ENCODE assay signal across 13 cellular contexts in genomic region chr6:40148882-40149573, GRCh38.
DNase-seq lines count a peak whose midpoint lies in the region; ATAC-seq and TF ChIP-seq lines count a peak whose summit lies in the region.
"Had no signal": no experiment of that assay in that cellular context is flagged by ENCODE, and none has a peak within 500 bp of the region (broad histone marks: within the 10 kb centered on the region; RNA-seq: fewer than 3 reads in every experiment).

No MANE protein-coding gene starts in this region.

- intact Hi-C loops in Right ventricle myocardium inferior (cut with DNase I) = no loop called here

- no peaks in the 10 kb centered on the region for H3K9me3 Mint-ChIP-seq in osteocyte (ENCODE audit: unreplicated experiment)
- H3K9me3 Mint-ChIP-seq: activated naive CD4-positive, alpha-beta T cell treated with anti-CD3 and anti-CD28 coated beads for 36 hours had no signal

- no peak overlapping the region for H3K27ac Mint-ChIP-seq in osteocyte (ENCODE audit: unreplicated experiment)
- H3K27ac Mint-ChIP-seq: activated naive CD4-positive, alpha-beta T cell treated with anti-CD3 and anti-CD28 coated beads for 36 hours had no signal

- ATAC-seq in GM18517 (IDR thresholded peaks at IDR 0.05; ENCODE audit: unreplicated experiment) = peak; percentile 99
- peak; percentile 96 for ATAC-seq in GM21515 (IDR thresholded peaks at IDR 0.05; ENCODE audit: unreplicated experiment)
- ATAC-seq in HG03139 (IDR thresholded peaks at IDR 0.05; ENCODE audit: unreplicated experiment) = peak; percentile 96
- no peak for ATAC-seq in Right ventricle myocardium inferior

- H3K27me3 Mint-ChIP-seq in osteocyte (ENCODE audit: unreplicated experiment) = no peaks in the 10 kb centered on the region

- no peaks in the 10 kb centered on the region for H3K4me1 Mint-ChIP-seq in osteocyte (ENCODE audit: unreplicated experiment)
- H3K4me1 Mint-ChIP-seq: neural crest cell had no signal

- H3K4me3 Mint-ChIP-seq in osteocyte (ENCODE audit: unreplicated experiment) = no peak overlapping the region
- H3K4me3 Mint-ChIP-seq: activated naive CD4-positive, alpha-beta T cell treated with anti-CD3 and anti-CD28 coated beads for 36 hours; neural crest cell had no signal

- peak; percentile 80 for DNase-seq in RPMI8226
- DNase-seq in Right ventricle myocardium inferior (ENCODE audit: missing footprints) = no peak
- no peak for DNase-seq in HT-29 (ENCODE audit: low spot score)
- DNase-seq in AG08395 (ENCODE audit: low spot score) = no peak
- no peak for DNase-seq in osteocyte (ENCODE audit: extremely low spot score, unreplicated experiment)
- DNase-seq: activated naive CD4-positive, alpha-beta T cell treated with anti-CD3 and anti-CD28 coated beads for 36 hours; effector memory CD4-positive, alpha-beta T cell; stimulated activated CD4-positive, alpha-beta T cell treated with anti-CD3 and anti-CD28 coated beads, Interleukin-4, amount 100 ng/mL, for 24 hours; T-helper 9 cell had no signal

- no peak for TF ChIP-seq CTCF in osteocyte (IDR thresholded peaks at IDR 0.05)

- H3K36me3 Mint-ChIP-seq in osteocyte (ENCODE audit: unreplicated experiment) = no peaks in the 10 kb centered on the region
